In genomic region chr9:36276254-36276653, GRCh38 we compare ENCODE assay signal across 17 cellular contexts. TPM values are rescaled to one million over a fixed set of nuclear protein-coding genes. Genes with fewer than 3 reads are reported as not detected.
DNase-seq lines count a peak whose midpoint lies in the region; ATAC-seq, FAIRE-seq and TF ChIP-seq lines count a peak whose summit lies in the region.
"Had no signal": no experiment of that assay in that cellular context is flagged by ENCODE, and none has a peak within 500 bp of the region (broad histone marks: within the 10 kb centered on the region; RNA-seq: fewer than 3 reads in every experiment).

No MANE protein-coding gene starts in this region.

- CTCF ChIA-PET in Calu3 (lab: Charles Lee): interaction anchor here (0.8 to 1.2 kb wide), 2 partner anchors 10 to 52 kb away, joined by 3 read pairs; no protein-coding TSS in a partner anchor

- no peak for ATAC-seq in activated T-helper 17 cell treated with anti-CD3 and anti-CD28 coated beads, Interleukin-2, amount 50 U/mL, for 72 hours (replicated peaks)
- ATAC-seq in pancreas: no peak
- ATAC-seq in HG02970 (IDR thresholded peaks at IDR 0.05; ENCODE audit: low FRiP score, unreplicated experiment): no peak
- ATAC-seq: activated CD4-positive, CD25-positive, alpha-beta regulatory T cell treated with anti-CD3 and anti-CD28 coated beads, Interleukin-2, amount 50 U/mL, for 24 hours; stimulated activated memory B cell treated with anti-CD40 and anti-IgM and Interleukin-4, amounts not matched to agents 10 μg/mL and 1 μg/mL and 100 μg/mL, for 72 hours had no signal

- H3K4me3 ChIP-seq in fibroblast of pulmonary artery (replicated peaks; ENCODE audit: low read depth, low read length) (peak overlapping the region; percentile 34), pancreas (peak overlapping the region in 2 of 4 donors; percentile 8 to 10)
- H3K4me3 ChIP-seq: BLaER1 treated with 17β-estradiol and CSF1 and Interleukin-3, amounts not matched to agents 10 nM and 100 nM; GM23338 had no signal

- BruUV-seq in Calu3 (replicated peaks; lab: Mats Ljungman, UMichigan): TSS peak; percentile 84

- peak overlapping the region in 1 of 4 donors; percentile 36 for H3K27ac ChIP-seq in pancreas
- H3K27ac ChIP-seq: BLaER1 treated with 17β-estradiol and CSF1 and Interleukin-3, amounts not matched to agents 10 nM and 100 nM had no signal

- peak overlapping the region; percentile 76 for H3K27ac Mint-ChIP-seq in Calu3 (ENCODE audit: unreplicated experiment)
- peak overlapping the region; percentile 62 for H3K27ac Mint-ChIP-seq in activated T-helper 17 cell treated with anti-CD3 and anti-CD28 coated beads, Interleukin-2, amount 50 U/mL, for 72 hours
- H3K27ac Mint-ChIP-seq: activated naive CD4-positive, alpha-beta T cell treated with anti-CD3 and anti-CD28 coated beads for 36 hours; GM23338; naive B cell; stimulated activated memory B cell treated with anti-CD40 and anti-IgM and Interleukin-4, amounts not matched to agents 10 μg/mL and 1 μg/mL and 100 μg/mL, for 72 hours had no signal

- intact Hi-C loops in Calu3 (cut with micrococcal nuclease; ENCODE audit: unreplicated experiment): no loop called here
- intact Hi-C loops in pancreas (cut with DNase I): no loop called here

- no peaks in the 10 kb centered on the region for H3K4me1 ChIP-seq in pancreas

- peaks cover 40% of the 10 kb centered on the region for H3K36me3 Mint-ChIP-seq in Calu3 (ENCODE audit: insufficient read depth, unreplicated experiment)
- H3K36me3 Mint-ChIP-seq in activated T-helper 17 cell treated with anti-CD3 and anti-CD28 coated beads, Interleukin-2, amount 50 U/mL, for 72 hours (ENCODE audit: low read depth): no peaks in the 10 kb centered on the region
- H3K36me3 Mint-ChIP-seq: naive B cell; stimulated activated memory B cell treated with anti-CD40 and anti-IgM and Interleukin-4, amounts not matched to agents 10 μg/mL and 1 μg/mL and 100 μg/mL, for 72 hours had no signal

- WGBS in pancreas, 2 donors: 31 to 35% methylated on average over 1 of the region's 1 CpG

- no peaks in the 10 kb centered on the region for H3K9me3 Mint-ChIP-seq in Calu3 (ENCODE audit: low read depth, unreplicated experiment)
- no peaks in the 10 kb centered on the region for H3K9me3 Mint-ChIP-seq in activated T-helper 17 cell treated with anti-CD3 and anti-CD28 coated beads, Interleukin-2, amount 50 U/mL, for 72 hours
- H3K9me3 Mint-ChIP-seq: activated naive CD4-positive, alpha-beta T cell treated with anti-CD3 and anti-CD28 coated beads for 36 hours; GM23338; naive B cell; stimulated activated memory B cell treated with anti-CD40 and anti-IgM and Interleukin-4, amounts not matched to agents 10 μg/mL and 1 μg/mL and 100 μg/mL, for 72 hours had no signal

- no peaks in the 10 kb centered on the region for H3K27me3 ChIP-seq in pancreas
- H3K27me3 ChIP-seq: BLaER1 treated with 17β-estradiol and CSF1 and Interleukin-3, amounts not matched to agents 10 nM and 100 nM had no signal

- DNase-seq in Calu3 (no peak), fibroblast of pulmonary artery (ENCODE audit: low read depth) (no peak), pancreas (no peak), COLO668 (lab: John Stamatoyannopoulos, UW; ENCODE audit: unreplicated experiment) (no peak), NOMO-1 (lab: John Stamatoyannopoulos, UW; ENCODE audit: unreplicated experiment in 2 of 2) (no peak)
- DNase-seq in activated CD4-positive, alpha-beta T cell treated with anti-CD3 and anti-CD28 coated beads, Interleukin-2, amount 50 U/mL, for 4 hours: no peak
- DNase-seq: activated naive CD4-positive, alpha-beta T cell treated with anti-CD3 and anti-CD28 coated beads for 36 hours; naive B cell; NCI-H2029; NCI-H524 treated with DMSO at 0.1 percent for 48 hours had no signal

- no peaks in the 10 kb centered on the region for H3K27me3 Mint-ChIP-seq in Calu3 (ENCODE audit: unreplicated experiment)
- H3K27me3 Mint-ChIP-seq in activated T-helper 17 cell treated with anti-CD3 and anti-CD28 coated beads, Interleukin-2, amount 50 U/mL, for 72 hours: no peaks in the 10 kb centered on the region
- H3K27me3 Mint-ChIP-seq: naive B cell; stimulated activated memory B cell treated with anti-CD40 and anti-IgM and Interleukin-4, amounts not matched to agents 10 μg/mL and 1 μg/mL and 100 μg/mL, for 72 hours had no signal

- no peaks in the 10 kb centered on the region for H3K9me3 ChIP-seq in pancreas
- H3K9me3 ChIP-seq: BLaER1 treated with 17β-estradiol and CSF1 and Interleukin-3, amounts not matched to agents 10 nM and 100 nM had no signal

- FAIRE-seq in pancreas (lab: Jason Lieb, UNC): peak; percentile 45
- FAIRE-seq: RCC 7860 had no signal

- H3K4me1 Mint-ChIP-seq in Calu3 (ENCODE audit: low read depth, unreplicated experiment): peaks cover 15% of the 10 kb centered on the region
- H3K4me1 Mint-ChIP-seq in activated T-helper 17 cell treated with anti-CD3 and anti-CD28 coated beads, Interleukin-2, amount 50 U/mL, for 72 hours: no peaks in the 10 kb centered on the region
- H3K4me1 Mint-ChIP-seq: naive B cell; stimulated activated memory B cell treated with anti-CD40 and anti-IgM and Interleukin-4, amounts not matched to agents 10 μg/mL and 1 μg/mL and 100 μg/mL, for 72 hours had no signal

- no peaks in the 10 kb centered on the region for H3K36me3 ChIP-seq in pancreas
- H3K36me3 ChIP-seq: BLaER1 treated with 17β-estradiol and CSF1 and Interleukin-3, amounts not matched to agents 10 nM and 100 nM had no signal

- no peak for TF ChIP-seq CTCF in Calu3 (IDR thresholded peaks at IDR 0.05; ENCODE audit: unreplicated experiment)
- no peak for TF ChIP-seq CTCF in fibroblast of pulmonary artery (IDR thresholded peaks at IDR 0.05; ENCODE audit: low read length, missing control alignments)
- TF ChIP-seq CTCF in pancreas (IDR thresholded peaks at IDR 0.05): no peak

- peak overlapping the region; percentile 72 for H3K4me3 Mint-ChIP-seq in Calu3 (ENCODE audit: low read depth, unreplicated experiment)
- no peak overlapping the region for H3K4me3 Mint-ChIP-seq in activated T-helper 17 cell treated with anti-CD3 and anti-CD28 coated beads, Interleukin-2, amount 50 U/mL, for 72 hours
- H3K4me3 Mint-ChIP-seq: activated naive CD4-positive, alpha-beta T cell treated with anti-CD3 and anti-CD28 coated beads for 36 hours; GM23338; naive B cell; stimulated activated memory B cell treated with anti-CD40 and anti-IgM and Interleukin-4, amounts not matched to agents 10 μg/mL and 1 μg/mL and 100 μg/mL, for 72 hours had no signal

RNA-seq across cellular contexts. Expression of gene GNE, which starts 18.0 kb away (rescaled TPM):
- total RNA-seq in Calu3 (2022) (23.3 and 23.6 TPM in 2 replicates), pancreas (10 to 100 TPM in 1 of 6 donors, 1 to 10 TPM in 5; 4.4 to 11.8 (median 7.0) TPM)
- 10 to 100 TPM; 19.3 to 19.6 TPM for total RNA-seq in activated T-helper 17 cell treated with anti-CD3 and anti-CD28 coated beads, Interleukin-2, amount 50 U/mL, for 72 hours
- 10 to 100 TPM in 1 of 2 donors, 1 to 10 TPM in 1; 5.1 to 12.7 TPM for polyA plus RNA-seq in pancreas
